In genomic region chr2:147348886-147349285, GRCh38 we compare ENCODE assay signal across 21 cellular contexts.
DNase-seq lines count a peak whose midpoint lies in the region; ATAC-seq and TF ChIP-seq lines count a peak whose summit lies in the region.
"Had no signal": no experiment of that assay in that cellular context is flagged by ENCODE, and none has a peak within 500 bp of the region (broad histone marks: within the 10 kb centered on the region; RNA-seq: fewer than 3 reads in every experiment).

No MANE protein-coding gene starts in this region.

- H3K4me2 ChIP-seq in neuronal stem cell (ENCODE audit: insufficient read depth, low read length, poor library complexity, severe bottlenecking) = no peak overlapping the region

- H3K4me1 ChIP-seq in neuronal stem cell (ENCODE audit: control insufficient read depth in 2 of 2, insufficient read depth in 1 of 2, low read depth in 1 of 2, low read length in 2 of 2) (peaks cover 2 to 12% of the 10 kb centered on the region in 2 donors), ascending aorta (no peaks in the 10 kb centered on the region)

- no peak overlapping the region for H2BK120ac ChIP-seq in neuronal stem cell (ENCODE audit: low read depth, low read length)

- H3K79me1 ChIP-seq in neuronal stem cell (ENCODE audit: low read depth, low read length) = no peaks in the 10 kb centered on the region

- intact Hi-C loops in ascending aorta (cut with DNase I) = no loop called here

- H3K4me3 ChIP-seq in neuronal stem cell (ENCODE audit: low read length in 2 of 2) = no peak overlapping the region
- no peak overlapping the region for H3K4me3 ChIP-seq in ascending aorta

- TF ChIP-seq CTCF in ascending aorta (IDR thresholded peaks at IDR 0.05) = no peak

- no peak overlapping the region for H3K23ac ChIP-seq in neuronal stem cell (ENCODE audit: low read depth, low read length, poor library complexity)

- H3K27ac ChIP-seq in neuronal stem cell (replicated peaks; ENCODE audit: low read length) = no peak overlapping the region
- H3K27ac ChIP-seq in ascending aorta = no peak overlapping the region
- H3K27ac ChIP-seq: HL-60 had no signal

- DNase-seq in NCI-H446 (lab: John Stamatoyannopoulos, UW) (peak; percentile 24 to 52), NCI-H446 treated with DMSO at 0.1 percent for 48 hours (lab: John Stamatoyannopoulos, UW) (peak; percentile 32), astrocyte of the hippocampus (ENCODE audit: low read depth, low spot score) (peak; percentile 24), neuronal stem cell (ENCODE audit: low spot score) (no peak), LoVo (ENCODE audit: low spot score) (no peak), ascending aorta (ENCODE audit: low spot score in 2 of 2) (no peak)
- DNase-seq: ACHN; C1 segment of cervical spinal cord; CD8-positive, alpha-beta memory T cell; DND-41; H9; IMR-90; NCI-H1417 treated with DMSO at 0.1 percent for 48 hours; NCI-H2029; NCI-H510A treated with DMSO at 0.1 percent for 48 hours; OCI-M1; Right ventricle myocardium superior; T-cell had no signal

- no peak overlapping the region for H3K4ac ChIP-seq in neuronal stem cell (ENCODE audit: low read length)

- H2BK15ac ChIP-seq in neuronal stem cell (ENCODE audit: low read length) = no peak overlapping the region

- no peak for ATAC-seq in GM18519 (IDR thresholded peaks at IDR 0.05; ENCODE audit: low FRiP score, unreplicated experiment)
- ATAC-seq: SK-N-SH treated with all-trans-retinoic acid at 6 μM for 48 hours, T-cell had no signal

- H2BK5ac ChIP-seq in neuronal stem cell (ENCODE audit: low read length) = no peak overlapping the region

- H3K36me3 ChIP-seq in neuronal stem cell (replicated peaks in 1 of 2; ENCODE audit: control insufficient read depth in 2 of 2, insufficient read depth in 2 of 2, low read length in 2 of 2) (no peaks in the 10 kb centered on the region), ascending aorta (no peaks in the 10 kb centered on the region)

- H3K14ac ChIP-seq in neuronal stem cell (ENCODE audit: low read length) = no peak overlapping the region

- H2AFZ ChIP-seq in neuronal stem cell (ENCODE audit: low read length) = peak overlapping the region; percentile 81

- H3K9me3 ChIP-seq in neuronal stem cell (replicated peaks in 1 of 2; ENCODE audit: control insufficient read depth in 2 of 2, insufficient read depth in 1 of 2, low read depth in 1 of 2, low read length in 2 of 2) (peaks cover 4 to 9% of the 10 kb centered on the region in 2 donors), ascending aorta (peaks cover 0 to 13% of the 10 kb centered on the region in 2 donors)

- H4K91ac ChIP-seq in neuronal stem cell (ENCODE audit: low read depth, low read length, poor library complexity) = no peak overlapping the region

- H3K18ac ChIP-seq in neuronal stem cell (ENCODE audit: low read length) = no peak overlapping the region

- no peak overlapping the region for H2BK12ac ChIP-seq in neuronal stem cell (ENCODE audit: low read length)

- no peak overlapping the region for H3K9ac ChIP-seq in neuronal stem cell (ENCODE audit: low read depth, low read length, poor library complexity)

- no peak overlapping the region for H2AK5ac ChIP-seq in neuronal stem cell (ENCODE audit: low read depth, low read length)

- no peak overlapping the region for H4K8ac ChIP-seq in neuronal stem cell (ENCODE audit: low read depth, low read length)

- WGBS in neuronal stem cell (ENCODE audit: extremely low coverage in 2 of 2, insufficient read length in 2 of 2, insufficient replicate concordance in 1 of 2), 2 donors = no CpG with 5 or more reads among the region's 4 CpGs

- H3K27me3 ChIP-seq in neuronal stem cell (ENCODE audit: control insufficient read depth in 3 of 3, insufficient read depth in 3 of 3, low read depth in 1 of 3, low read length in 3 of 3) = no peaks in the 10 kb centered on the region
- H3K27me3 ChIP-seq in ascending aorta = no peaks in the 10 kb centered on the region

Comparison
In these comparisons a context has a peak if more than half of its experiments do, and no peak if none do; other contexts are left out.
1. DNase-seq: peak in NCI-H446 (2 of 2), NCI-H446 treated with DMSO at 0.1 percent for 48 hours (single experiment) and astrocyte of the hippocampus (single experiment); none in neuronal stem cell (single experiment), LoVo (single experiment) and ascending aorta (0 of 2).